25 cellular contexts compared by ENCODE assay signal in genomic region chr5:4245076-4245475, GRCh38.
"Had no signal": no experiment of that assay in that cellular context is flagged by ENCODE, and none has a peak within 500 bp of the region (broad histone marks: within the 10 kb centered on the region; RNA-seq: fewer than 3 reads in every experiment).

No MANE protein-coding gene starts in this region.

- H3K27ac Mint-ChIP-seq: mesothelial cell of epicardium; natural killer cell treated with Interleukin-12 subunit alpha and Interleukin-12 subunit beta and Interleukin-15 and Interleukin-18, amount 100 ng/mL, for 72 hours; stimulated activated effector memory CD8-positive, alpha-beta T cell treated with anti-CD3 and anti-CD28 coated beads, Interleukin-12 subunit alpha, Interleukin-12 subunit beta, amount 100 ng/mL, for 72 hours; stimulated activated naive CD8-positive, alpha-beta T cell treated with anti-CD3 and anti-CD28 coated beads, Interleukin-15, Interleukin-2, amounts not matched to agents 100 ng/mL and 50 ng/mL, for 24 hours had no signal

- H3K36me3 Mint-ChIP-seq: mesothelial cell of epicardium; naive B cell; stimulated activated effector memory CD8-positive, alpha-beta T cell treated with anti-CD3 and anti-CD28 coated beads, Interleukin-12 subunit alpha, Interleukin-12 subunit beta, amount 100 ng/mL, for 72 hours had no signal

- H3K4me1 Mint-ChIP-seq: naive B cell; stimulated activated effector memory CD8-positive, alpha-beta T cell treated with anti-CD3 and anti-CD28 coated beads, Interleukin-12 subunit alpha, Interleukin-12 subunit beta, amount 100 ng/mL, for 72 hours had no signal

- H3K27me3 Mint-ChIP-seq: stimulated activated naive CD8-positive, alpha-beta T cell treated with anti-CD3 and anti-CD28 coated beads, Interleukin-15, Interleukin-2, amounts not matched to agents 100 ng/mL and 50 ng/mL, for 24 hours had no signal

- DNase-seq: islet precursor cell; left ventricle myocardium inferior; mesendoderm; naive B cell; nucleus accumbens; pancreas; posterior cingulate gyrus; retina; right cardiac atrium; stimulated activated CD4-positive, alpha-beta T cell treated with anti-CD3 and anti-CD28 coated beads, Interleukin-4, amount 100 ng/mL, for 24 hours; stimulated activated naive CD4-positive, alpha-beta T cell; tibial artery; trophoblast cell; upper lobe of right lung had no signal

- H3K79me2 ChIP-seq: hepatocyte had no signal

- ATAC-seq: natural killer cell treated with Interleukin-12 subunit alpha and Interleukin-12 subunit beta and Interleukin-15 and Interleukin-18, amount 100 ng/mL, for 72 hours; pancreas; right cardiac atrium; sciatic nerve; stimulated activated effector memory CD8-positive, alpha-beta T cell treated with anti-CD3 and anti-CD28 coated beads, Interleukin-12 subunit alpha, Interleukin-12 subunit beta, amount 100 ng/mL, for 72 hours; upper lobe of right lung had no signal

- H3K4me2 ChIP-seq: hepatocyte had no signal

- H3K9me3 ChIP-seq: left ventricle myocardium inferior, pancreas, prostate gland, suprapubic skin, thoracic aorta, tibial artery, upper lobe of right lung had no signal

- H3K9me3 Mint-ChIP-seq: mesothelial cell of epicardium; natural killer cell treated with Interleukin-12 subunit alpha and Interleukin-12 subunit beta and Interleukin-15 and Interleukin-18, amount 100 ng/mL, for 72 hours; stimulated activated naive CD8-positive, alpha-beta T cell treated with anti-CD3 and anti-CD28 coated beads, Interleukin-15, Interleukin-2, amounts not matched to agents 100 ng/mL and 50 ng/mL, for 24 hours had no signal

- H2AFZ ChIP-seq: hepatocyte had no signal

- H3K36me3 ChIP-seq: left ventricle myocardium inferior, pancreas, prostate gland, suprapubic skin, thoracic aorta, tibial artery, upper lobe of right lung had no signal

- H3K4me1 ChIP-seq: left ventricle myocardium inferior, pancreas, prostate gland, suprapubic skin, tibial artery, upper lobe of right lung had no signal

- H3K4me3 ChIP-seq: hepatocyte, left ventricle myocardium inferior, lung, pancreas, prostate gland, skin epidermis, suprapubic skin, thoracic aorta, tibial artery, upper lobe of right lung had no signal

- H3K4me3 Mint-ChIP-seq: mesothelial cell of epicardium; naive B cell; natural killer cell treated with Interleukin-12 subunit alpha and Interleukin-12 subunit beta and Interleukin-15 and Interleukin-18, amount 100 ng/mL, for 72 hours; stimulated activated effector memory CD8-positive, alpha-beta T cell treated with anti-CD3 and anti-CD28 coated beads, Interleukin-12 subunit alpha, Interleukin-12 subunit beta, amount 100 ng/mL, for 72 hours; stimulated activated naive CD8-positive, alpha-beta T cell treated with anti-CD3 and anti-CD28 coated beads, Interleukin-15, Interleukin-2, amounts not matched to agents 100 ng/mL and 50 ng/mL, for 24 hours had no signal

- H3K27ac ChIP-seq: hepatocyte, left ventricle myocardium inferior, pancreas, prostate gland, skin epidermis, suprapubic skin, thoracic aorta, tibial artery, upper lobe of right lung had no signal

- H3K27me3 ChIP-seq: hepatocyte, pancreas, suprapubic skin, tibial artery, upper lobe of right lung had no signal
